In the genomic region with DNA sequence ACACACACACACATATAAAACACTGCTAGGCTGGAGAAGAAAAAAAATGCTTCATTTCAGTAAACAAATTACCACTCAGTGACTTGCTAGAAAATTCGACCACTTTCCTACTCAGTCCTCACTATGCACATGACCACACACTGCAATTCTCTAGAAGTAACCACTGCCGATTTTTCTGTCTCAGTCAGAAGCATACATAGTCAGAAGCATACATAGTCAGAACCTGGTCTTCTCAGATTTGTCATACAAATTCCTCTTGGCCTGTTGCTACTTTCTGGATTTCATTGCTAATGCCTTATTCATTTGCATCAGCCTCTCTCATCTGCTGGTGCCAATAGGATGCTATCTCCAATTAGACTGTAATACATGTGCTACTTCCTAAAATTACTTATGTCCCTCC, we compare ENCODE assay signal across 17 cellular contexts. TPM values are rescaled to one million over a fixed set of nuclear protein-coding genes. Genes with fewer than 3 reads are reported as not detected.
DNase-seq lines count a peak whose midpoint lies in the region; ATAC-seq and TF ChIP-seq lines count a peak whose summit lies in the region.
"Had no signal": no experiment of that assay in that cellular context is flagged by ENCODE, and none has a peak within 500 bp of the region (broad histone marks: within the 10 kb centered on the region; RNA-seq: fewer than 3 reads in every experiment).

No MANE protein-coding gene starts in this region.

- no peaks in the 10 kb centered on the region for H4K20me1 ChIP-seq in IMR-90 (ENCODE audit: insufficient read depth, low read length)
- H4K20me1 ChIP-seq in SK-N-SH (ENCODE audit: insufficient read depth) = no peaks in the 10 kb centered on the region

- POLR2A ChIA-PET in IMR-90 (lab: Charles Lee; ENCODE audit: unreplicated experiment) (no interaction called here), SK-N-SH (lab: Yijun Ruan, JAX) (no interaction called here)

- H3K27me3 ChIP-seq in IMR-90 (ENCODE audit: control insufficient read depth, insufficient read depth, low read length) (peaks cover 9% of the 10 kb centered on the region; the same call in 1 of the 2 replicates), esophagus muscularis mucosa (peaks cover 0 to 19% (median 0%) of the 10 kb centered on the region in 4 donors), SK-N-SH (ENCODE audit: insufficient read depth) (no peaks in the 10 kb centered on the region)

- no peak overlapping the region for H3K18ac ChIP-seq in IMR-90 (ENCODE audit: low read depth, low read length)

- no peak overlapping the region for H3K4ac ChIP-seq in IMR-90 (ENCODE audit: low read depth, low read length)

- H2BK5ac ChIP-seq in IMR-90 (ENCODE audit: low read depth, low read length, poor library complexity, severe bottlenecking) = no peak overlapping the region

- no peak overlapping the region for H2BK15ac ChIP-seq in IMR-90 (ENCODE audit: low read depth, low read length)

- no peak for TF ChIP-seq EP300 in esophagus muscularis mucosa (IDR thresholded peaks at IDR 0.05)
- TF ChIP-seq EP300 in SK-N-SH (IDR thresholded peaks at IDR 0.05; ENCODE audit: borderline replicate concordance in 1 of 2, low read depth in 1 of 2, low read length in 1 of 2) = no peak

- no peaks in the 10 kb centered on the region for H3K79me1 ChIP-seq in IMR-90 (ENCODE audit: low read depth in 1 of 2, low read length in 2 of 2)

- no peak overlapping the region for H3K23ac ChIP-seq in IMR-90 (ENCODE audit: low read depth, low read length)

- TF ChIP-seq POLR2A in IMR-90 (IDR thresholded peaks at IDR 0.05; ENCODE audit: low read depth, low read length) (no peak), esophagus muscularis mucosa (IDR thresholded peaks at IDR 0.05; ENCODE audit: low read depth) (no peak)

- no peak overlapping the region for H2BK120ac ChIP-seq in IMR-90 (ENCODE audit: low read depth, low read length)

- H2AK5ac ChIP-seq in IMR-90 (ENCODE audit: low read depth, low read length) = no peak overlapping the region

- H3K79me2 ChIP-seq in SK-N-SH (ENCODE audit: insufficient read depth) = no peaks in the 10 kb centered on the region

- CTCF ChIA-PET in IMR-90 (lab: Yijun Ruan, JAX) = no interaction called here
- CTCF ChIA-PET in SK-N-SH (lab: Yijun Ruan, JAX) = interaction anchor here (1.2 kb wide), 1 partner anchor 177 kb away, joined by 4 read pairs; no protein-coding TSS in a partner anchor

- H3K36me3 ChIP-seq in IMR-90 (ENCODE audit: control insufficient read depth, insufficient read depth, low read length) (no peaks in the 10 kb centered on the region), esophagus muscularis mucosa (no peaks in the 10 kb centered on the region), SK-N-SH (replicated peaks in 1 of 2; ENCODE audit: control insufficient read depth in 1 of 2, insufficient read depth in 2 of 2, low read length in 1 of 2) (no peaks in the 10 kb centered on the region)

- no TSS peak for BruUV-seq in IMR-90 (replicated peaks; lab: Mats Ljungman, UMichigan)

- H3K9me3 ChIP-seq in IMR-90 (ENCODE audit: control insufficient read depth, insufficient read depth, low read length) (no peaks in the 10 kb centered on the region), esophagus muscularis mucosa (no peaks in the 10 kb centered on the region), SK-N-SH (no peaks in the 10 kb centered on the region)
- H3K9me3 ChIP-seq: A549 had no signal

- H3K9me2 ChIP-seq in SK-N-SH = no peaks in the 10 kb centered on the region

- TF ChIP-seq CTCF in IMR-90 (conservative IDR thresholded peaks at IDR 0.05; ENCODE audit: low read depth, low read length) (no peak), esophagus muscularis mucosa (IDR thresholded peaks at IDR 0.05) (no peak), fibroblast of the aortic adventitia (IDR thresholded peaks at IDR 0.05; ENCODE audit: insufficient read depth, low read length) (no peak), SK-N-SH (IDR thresholded peaks at IDR 0.05) (no peak)

- dilution Hi-C loops in IMR-90 (cut with HindIII; ENCODE audit: low sequenced_read_pairs, unreplicated experiment) = no loop called here

- H3K4me2 ChIP-seq in IMR-90 (ENCODE audit: low read depth, low read length) (no peak overlapping the region), SK-N-SH (no peak overlapping the region)
- H3K4me2 ChIP-seq: A549 had no signal

- H3K9ac ChIP-seq in IMR-90 (ENCODE audit: low read depth, low read length) (no peak overlapping the region), SK-N-SH (no peak overlapping the region)

- H4K5ac ChIP-seq in IMR-90 (ENCODE audit: low read depth, low read length) = no peak overlapping the region

- intact Hi-C loops in IMR-90 (cut with micrococcal nuclease) = loop anchor here (5.0 kb wide), 1 partner anchor 34 kb away; no protein-coding TSS in a partner anchor
- intact Hi-C loops in esophagus muscularis mucosa (cut with DNase I) = no loop called here

- H2AFZ ChIP-seq in IMR-90 (replicated peaks; ENCODE audit: low read length, poor library complexity) (no peak overlapping the region), SK-N-SH (ENCODE audit: low read depth) (no peak overlapping the region)

- no CpG with 5 or more reads among the region's 2 CpGs for WGBS in IMR-90 (ENCODE audit: extremely low coverage in 2 of 2, insufficient read length in 1 of 2), 2 experiments
- 80% methylated on average over 2 of the region's 2 CpGs for WGBS in esophagus muscularis mucosa
- 31% methylated on average over 2 of the region's 2 CpGs for WGBS in SK-N-SH (ENCODE audit: low lambda C conversion rate)

- H3F3A ChIP-seq in SK-N-SH (replicated peaks; ENCODE audit: insufficient read depth) = no peaks in the 10 kb centered on the region

- H4K8ac ChIP-seq in IMR-90 (ENCODE audit: low read depth in 2 of 2, low read length in 2 of 2) = no peak overlapping the region

- in situ Hi-C loops in IMR-90 (cut with MboI; ENCODE audit: low sequenced_read_pairs) = no loop called here

- DNase-seq in EH (ENCODE audit: low read depth) (peak; percentile 16), IMR-90 (peak; percentile 12), esophagus muscularis mucosa (ENCODE audit: extremely low spot score) (peak; percentile 45), fibroblast of the aortic adventitia (ENCODE audit: low read depth) (peak; percentile 2), ureter (ENCODE audit: low spot score) (no peak), SK-N-SH (no peak), medulla oblongata (ENCODE audit: extremely low spot score) (no peak)
- DNase-seq: AML-193; CD4-positive, alpha-beta memory T cell; DMS153; DMS79; GF-D8; KBM-7 had no signal

- H3K4me3 ChIP-seq in IMR-90 (ENCODE audit: insufficient read depth, low read depth, low read length) = no peak overlapping the region
- H3K4me3 ChIP-seq in esophagus muscularis mucosa = no peak overlapping the region
- H3K4me3 ChIP-seq in fibroblast of the aortic adventitia (ENCODE audit: low read depth, low read length) = no peak overlapping the region
- no peak overlapping the region for H3K4me3 ChIP-seq in SK-N-SH (ENCODE audit: low read depth in 2 of 2, low read length in 1 of 2)
- H3K4me3 ChIP-seq: A549 had no signal

- no peak overlapping the region for H2AK9ac ChIP-seq in IMR-90 (replicated peaks; ENCODE audit: low read depth, low read length, poor library complexity)

- no peak for TF ChIP-seq RAD21 in IMR-90 (IDR thresholded peaks at IDR 0.05; ENCODE audit: low read length)
- TF ChIP-seq RAD21 in SK-N-SH (IDR thresholded peaks at IDR 0.05; ENCODE audit: low read length) = no peak

- H3K27ac ChIP-seq in IMR-90 (ENCODE audit: insufficient read depth, low read length) (no peak overlapping the region), esophagus muscularis mucosa (replicated peaks in 1 of 4) (no peak overlapping the region), SK-N-SH (ENCODE audit: low read depth in 2 of 2, low read length in 1 of 2) (no peak overlapping the region)
- H3K27ac ChIP-seq: 22Rv1, A549 had no signal

- no peak overlapping the region for H3K56ac ChIP-seq in IMR-90 (ENCODE audit: extremely low read depth, insufficient read depth, low read length)

- 0 out of 2 replicates have a peak, but pooled peaks cover 4% of the 10 kb centered on the region for H3K9me1 ChIP-seq in IMR-90 (ENCODE audit: insufficient read depth, low read length)

- H3K4me1 ChIP-seq in IMR-90 (ENCODE audit: control insufficient read depth, insufficient read depth, low read length) (peaks cover 6% of the 10 kb centered on the region), esophagus muscularis mucosa (peaks cover 0 to 7% (median 0%) of the 10 kb centered on the region in 4 donors), SK-N-SH (ENCODE audit: control insufficient read depth in 1 of 2, insufficient read depth in 2 of 2, low read depth in 1 of 2, low read length in 1 of 2) (peaks cover 0 to 17% of the 10 kb centered on the region in 2 experiments; a peak in 2 of 4 replicates)

- no peak overlapping the region for H2BK20ac ChIP-seq in IMR-90 (ENCODE audit: low read depth, low read length)

- no peak overlapping the region for H3K14ac ChIP-seq in IMR-90 (replicated peaks; ENCODE audit: low read depth, low read length)

- no peak overlapping the region for H4K91ac ChIP-seq in IMR-90 (ENCODE audit: insufficient read depth, low read depth, low read length)

- no peak for ATAC-seq in IMR-90 (ENCODE audit: low read depth)
- no peak for ATAC-seq in GM19023 (IDR thresholded peaks at IDR 0.05; ENCODE audit: unreplicated experiment)
- ATAC-seq: A549, HCT116 had no signal

TF ChIP-seq in IMR-90, 13 proteins besides CTCF, POLR2A, EP300 and RAD21 (continues in another document):
- TF ChIP-seq RCOR1 (IDR thresholded peaks at IDR 0.05; ENCODE audit: insufficient replicate concordance, low read length) = no peak
- TF ChIP-seq SMC3 (IDR thresholded peaks at IDR 0.05; ENCODE audit: low read depth, low read length) = no peak
- no peak for TF ChIP-seq CHD1 (IDR thresholded peaks at IDR 0.05; ENCODE audit: low read depth, low read length)
- no peak for TF ChIP-seq MXI1 (IDR thresholded peaks at IDR 0.05; ENCODE audit: borderline replicate concordance, low read depth, low read length)
- TF ChIP-seq BHLHE40 (IDR thresholded peaks at IDR 0.05; ENCODE audit: low read depth, low read length) = no peak

TF ChIP-seq in SK-N-SH, 30 proteins besides CTCF, POLR2A, EP300 and RAD21 (continues in another document):
- no peak for TF ChIP-seq POLR2AphosphoS5 (IDR thresholded peaks at IDR 0.05; ENCODE audit: low read depth, low read length)
- no peak for TF ChIP-seq EZH2phosphoT487 (IDR thresholded peaks at IDR 0.05; ENCODE audit: borderline replicate concordance, low read depth)
- no peak for TF ChIP-seq CHD2 (IDR thresholded peaks at IDR 0.05; ENCODE audit: low read length, partially characterized antibody)
- TF ChIP-seq RXRA (IDR thresholded peaks at IDR 0.05; ENCODE audit: borderline replicate concordance, low read depth) = no peak
- TF ChIP-seq SMC3 (IDR thresholded peaks at IDR 0.05; ENCODE audit: low read depth, low read length) = no peak

RNA-seq across cellular contexts. Expression of a gene that starts 10.2 kb away (rescaled TPM):
- 10.0 and 10.6 TPM in 2 replicates for total RNA-seq in IMR-90 (2012; rRNA removed)
- 3.3 and 4.7 TPM in 2 replicates for polyA plus RNA-seq in IMR-90 (2012; rRNA removed)
- 1.5 and 2.0 TPM in 2 replicates for polyA plus RNA-seq in IMR-90 (2012; cell fraction: cytosol; rRNA removed)
- 3.1 and 10.6 TPM in 2 replicates for polyA plus RNA-seq in IMR-90 (2012; cell fraction: nucleus; rRNA removed; ENCODE audit: low replicate concordance)
- 10 to 100 TPM; 15.4 to 21.1 (median 19.3) TPM for total RNA-seq in esophagus muscularis mucosa
- total RNA-seq in fibroblast of the aortic adventitia (ENCODE audit: low replicate concordance) = 14.5 and 17.7 TPM in 2 replicates
- total RNA-seq in ureter = 30.4 TPM
- 3.3 and 3.7 TPM in 2 replicates for polyA plus RNA-seq in SK-N-SH (2012; rRNA removed)
- polyA plus RNA-seq in SK-N-SH (2012; cell fraction: cytosol; rRNA removed) = 3.7 and 5.2 TPM in 2 replicates
- polyA plus RNA-seq in SK-N-SH (2012; cell fraction: nucleus; rRNA removed) = 4.7 and 7.7 TPM in 2 replicates

Comparison
In these comparisons a context has a peak if more than half of its experiments do, and no peak if none do; other contexts are left out.
1. DNase-seq: peak in EH (single experiment), IMR-90 (single experiment), esophagus muscularis mucosa (single experiment) and fibroblast of the aortic adventitia (single experiment); none in ureter (single experiment), SK-N-SH (single experiment) and medulla oblongata (single experiment).